In genomic region chr6:53894086-53894485, GRCh38 we compare ENCODE assay signal across 8 cellular contexts.
DNase-seq lines count a peak whose midpoint lies in the region; ATAC-seq and TF ChIP-seq lines count a peak whose summit lies in the region.

No MANE protein-coding gene starts in this region.

- no peak for TF ChIP-seq POLR2A in erythroblast (IDR thresholded peaks at IDR 0.05; ENCODE audit: low read length)

- H3K4me3 ChIP-seq in GM06990 (replicated peaks; ENCODE audit: low read depth, low read length) = no peak overlapping the region

- intact Hi-C loops in sciatic nerve (cut with DNase I) = no loop called here

- in situ Hi-C loops in KBM-7 (cut with MboI; ENCODE audit: low pct_unique_long_range_greater_than_20kb, low sequenced_read_pairs) = no loop called here

- peak; percentile 7 for DNase-seq in GM06990 (ENCODE audit: extremely low read depth, insufficient read length)
- DNase-seq in KBM-7 = peak; percentile 45
- peak; percentile 30 for DNase-seq in activated CD8-positive, alpha-beta memory T cell treated with anti-CD3 and anti-CD28 coated beads, Interleukin-2, amount 50 U/mL, for 24 hours (ENCODE audit: extremely low read depth)
- no peak for DNase-seq in sciatic nerve (ENCODE audit: low spot score)
- DNase-seq in T-helper 9 cell = no peak
- no peak for DNase-seq in erythroblast (lab: John Stamatoyannopoulos, UW)
- no peak for DNase-seq in T1000 (lab: John Stamatoyannopoulos, UW)

- no peaks in the 10 kb centered on the region for H3K36me3 ChIP-seq in GM06990 (ENCODE audit: control insufficient read depth, insufficient read depth, low read length)

- no peak for TF ChIP-seq CTCF in GM06990 (IDR thresholded peaks at IDR 0.05; ENCODE audit: insufficient read depth, low read length, poor library complexity, severe bottlenecking)

- ATAC-seq in GM21529 (IDR thresholded peaks at IDR 0.05; ENCODE audit: unreplicated experiment) (peak; percentile 74), sciatic nerve (peak; percentile 13)

- no peaks in the 10 kb centered on the region for H3K27me3 ChIP-seq in GM06990 (replicated peaks; ENCODE audit: control insufficient read depth, insufficient read depth, low read length)

Comparison
In these comparisons a context has a peak if more than half of its experiments do, and no peak if none do; other contexts are left out.
1. DNase-seq: peak in GM06990 (single experiment), KBM-7 (single experiment) and activated CD8-positive, alpha-beta memory T cell treated with anti-CD3 and anti-CD28 coated beads, Interleukin-2, amount 50 U/mL, for 24 hours (single experiment); none in sciatic nerve (single experiment), T-helper 9 cell (single experiment), erythroblast (0 of 2) and T1000 (single experiment).